ENCODE assay signal across 1 cellular context in the genomic region with DNA sequence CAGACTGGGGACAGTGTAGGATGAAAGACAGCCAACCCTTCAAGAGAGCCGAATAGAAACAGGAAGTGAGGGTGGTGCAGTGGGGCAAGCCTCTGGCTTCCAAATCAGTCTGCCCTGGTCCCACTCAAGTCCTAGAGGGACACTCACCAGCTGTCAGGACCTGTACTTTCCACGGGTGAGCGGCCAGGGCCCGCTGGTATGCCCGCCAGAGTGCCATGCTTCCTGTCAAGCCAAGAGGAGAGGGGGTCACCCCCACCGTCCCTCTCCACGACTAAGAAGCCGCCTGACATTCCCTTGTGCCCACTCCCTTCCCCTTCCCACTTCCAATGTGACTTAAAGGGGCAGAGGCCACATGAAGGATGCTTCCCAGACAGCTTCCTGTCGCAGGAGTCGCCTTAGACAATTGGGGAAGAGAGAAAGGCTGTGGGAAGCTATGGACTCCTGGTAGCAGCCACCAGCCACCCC.
A peak's percentile ranks its signal among the peaks of the same experiment; 100 is the strongest.
TF ChIP-seq lines count a peak whose summit lies in the region.

No MANE protein-coding gene starts in this region.

TF ChIP-seq in GM12878, 131 proteins besides CTCF, POLR2A, EP300 and RAD21:
- TF ChIP-seq SMAD5 (IDR thresholded peaks at IDR 0.05; ENCODE audit: low read depth) (no peak), BHLHE40 (IDR thresholded peaks at IDR 0.05; ENCODE audit: borderline replicate concordance in 1 of 2, low read depth in 2 of 2, low read length in 1 of 2) (no peak), SPI1 (IDR thresholded peaks at IDR 0.05; ENCODE audit: borderline replicate concordance, insufficient read depth, low read depth, low read length) (peak; percentile 90), IKZF2 (IDR thresholded peaks at IDR 0.05) (peak in 1 of 2 experiments; percentile 25; a peak in 1 of 4 replicates), GATAD2B (conservative IDR thresholded peaks at IDR 0.05; ENCODE audit: low read depth) (peak; percentile 15; the same call in 1 of the 2 replicates), PAX5 (IDR thresholded peaks at IDR 0.05; ENCODE audit: borderline replicate concordance, low read depth, low read length) (0 out of 2 replicates have a peak, but pooled peaks have one; percentile 8), CBX5 (IDR thresholded peaks at IDR 0.05; ENCODE audit: low read depth) (no peak), SMARCA5 (IDR thresholded peaks at IDR 0.05) (0 out of 2 replicates have a peak, but pooled peaks have one; percentile 13), BACH1 (IDR thresholded peaks at IDR 0.05; ENCODE audit: borderline replicate concordance) (peak; percentile 22; the same call in 1 of the 2 replicates)
